In the genomic region with DNA sequence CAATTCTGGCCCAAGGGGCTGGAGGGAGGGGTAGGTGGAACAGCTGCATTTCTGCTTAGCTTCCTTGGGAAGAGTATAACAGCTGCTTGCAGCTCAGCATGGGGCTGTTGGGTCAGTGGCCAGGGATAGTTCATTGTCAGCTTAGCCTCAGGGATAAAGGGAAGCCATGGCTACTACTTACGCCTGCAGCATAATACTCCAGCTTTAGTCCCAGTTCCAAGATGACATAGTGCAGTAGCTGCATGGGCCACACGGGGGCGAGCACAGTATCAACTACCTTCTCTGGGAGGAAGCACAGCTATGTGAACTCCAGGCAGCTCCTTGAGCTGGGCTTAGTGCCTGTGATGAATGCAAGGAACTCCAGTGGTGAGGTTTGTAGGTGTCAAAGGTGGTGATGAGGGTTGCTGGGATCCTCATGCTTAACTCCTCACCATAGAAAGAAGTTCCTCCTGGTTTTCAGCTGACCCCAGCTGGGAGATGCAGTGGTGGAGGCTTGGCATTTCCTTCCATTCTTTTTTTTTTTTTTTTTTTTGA, we compare ENCODE assay signal across 8 cellular contexts.
DNase-seq lines count a peak whose midpoint lies in the region; TF ChIP-seq lines count a peak whose summit lies in the region.

No MANE protein-coding gene starts in this region.

- H3K9me2 ChIP-seq in Loucy (replicated peaks; ENCODE audit: low read depth, low read length) = no peaks in the 10 kb centered on the region

- H2AFZ ChIP-seq in Loucy (ENCODE audit: low read length) = no peak overlapping the region

- H3K79me2 ChIP-seq in Loucy (ENCODE audit: insufficient read depth, low read length) = no peaks in the 10 kb centered on the region

- H3K9me3 ChIP-seq in Loucy (ENCODE audit: insufficient read depth, low read depth, low read length) = peaks cover 6% of the 10 kb centered on the region; the same call in 1 of the 2 replicates

- H3K9ac ChIP-seq in Loucy (ENCODE audit: low read depth, low read length, poor library complexity, severe bottlenecking) = no peak overlapping the region

- peak; percentile 87 for TF ChIP-seq CTCF in Loucy (conservative IDR thresholded peaks at IDR 0.05; ENCODE audit: low read length)

- H3K4me3 ChIP-seq in Loucy (ENCODE audit: low read length, poor library complexity, severe bottlenecking) = no peak overlapping the region

- H3K36me3 ChIP-seq in Loucy (ENCODE audit: insufficient read depth, low read length) = no peaks in the 10 kb centered on the region

- peaks cover 12% of the 10 kb centered on the region for H3K4me1 ChIP-seq in Loucy (ENCODE audit: insufficient read depth, low read length, poor library complexity, severe bottlenecking)

- DNase-seq in NCI-H1436 (lab: John Stamatoyannopoulos, UW) (peak; percentile 18), NCI-H1436 treated with DMSO at 0.1 percent for 48 hours (lab: John Stamatoyannopoulos, UW) (no peak), HCEC 1CT (peak; percentile 81), T1000 (lab: John Stamatoyannopoulos, UW) (peak; percentile 77), astrocyte of the hippocampus (ENCODE audit: low read depth, low spot score) (peak; percentile 82), iPS DF 4.7 (ENCODE audit: extremely low read depth, low spot score) (peak; percentile 46)
- peak; percentile 57 to 71 (median 70) for DNase-seq in stimulated activated CD4-positive, alpha-beta T cell treated with anti-CD3 and anti-CD28 coated beads, Interleukin-12 subunit alpha, Interleukin-12 subunit beta, amount 100 ng/mL, for 48 hours (ENCODE audit: low read depth in 2 of 3, low spot score in 1 of 3)

- no peaks in the 10 kb centered on the region for H4K20me1 ChIP-seq in Loucy (ENCODE audit: insufficient read depth, low read length, poor library complexity, severe bottlenecking)

- H3K4me2 ChIP-seq in Loucy (ENCODE audit: low read depth, low read length, poor library complexity, severe bottlenecking) = no peak overlapping the region

- no peaks in the 10 kb centered on the region for H3F3A ChIP-seq in Loucy (ENCODE audit: low read depth)

- no peaks in the 10 kb centered on the region for H3K27me3 ChIP-seq in Loucy (ENCODE audit: insufficient read depth, low read length, poor library complexity, severe bottlenecking)
